In the genomic region with DNA sequence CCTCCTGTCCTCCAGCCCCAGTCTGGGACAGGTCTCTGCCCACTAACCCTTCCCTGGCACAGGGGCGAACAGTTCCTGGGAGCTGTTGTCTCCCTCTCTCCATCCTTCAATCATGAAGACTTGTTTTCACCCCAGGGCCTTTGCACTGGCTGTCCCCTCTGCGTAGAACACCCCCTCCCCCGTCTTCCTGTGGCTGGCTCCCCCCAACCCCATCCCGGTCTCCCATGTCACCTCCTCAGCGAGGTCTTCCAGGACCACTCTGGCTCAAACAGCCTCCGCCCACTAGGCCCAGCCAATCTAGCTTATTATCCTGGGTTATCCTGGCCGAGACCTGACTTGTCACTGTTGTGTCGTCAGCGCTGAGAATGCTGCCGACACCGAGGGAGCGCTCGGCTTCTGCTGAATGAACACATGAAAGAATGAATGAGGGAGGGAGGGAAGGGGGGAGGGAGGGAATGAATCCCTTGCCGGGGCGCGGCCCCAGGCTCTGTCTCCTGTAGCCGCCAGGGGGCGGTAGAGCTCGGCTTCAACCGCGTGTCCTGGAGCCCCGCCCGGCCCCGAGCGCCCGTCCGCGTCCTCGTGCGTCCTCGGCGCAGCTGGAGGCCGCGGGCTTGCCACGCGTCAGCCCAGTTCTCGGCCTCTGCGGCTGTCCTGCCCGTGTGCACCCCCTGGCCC, we compare ENCODE assay signal across 9 cellular contexts. TPM values are rescaled to one million over a fixed set of nuclear protein-coding genes. Genes with fewer than 3 reads are reported as not detected.
DNase-seq lines count a peak whose midpoint lies in the region; ATAC-seq and TF ChIP-seq lines count a peak whose summit lies in the region.
"Not testable (repeated sequence)": the region's sequence is repeated elsewhere in the genome, so short reads cannot be mapped to it uniquely, and the experiment has no call there.
"Had no signal": no experiment of that assay in that cellular context is flagged by ENCODE, and none has a peak within 500 bp of the region (broad histone marks: within the 10 kb centered on the region; RNA-seq: fewer than 3 reads in every experiment).

No MANE protein-coding gene starts in this region.

- H3K36me3 ChIP-seq in HEK293 (ENCODE audit: control insufficient read depth in 2 of 2, insufficient read depth in 1 of 2, low read length in 2 of 2): peaks cover 0 to 28% of the 10 kb centered on the region in 2 experiments; a peak in 1 of 3 replicates
- not testable (repeated sequence) for H3K36me3 ChIP-seq in HUES48 (ENCODE audit: control insufficient read depth, insufficient read depth, low read length); aorta (ENCODE audit: control insufficient read depth in 1 of 2, insufficient read depth in 2 of 2, low read length in 1 of 2)

- H3K27me3 ChIP-seq in HUES48 (ENCODE audit: control insufficient read depth, insufficient read depth, low read length); aorta (ENCODE audit: control insufficient read depth in 1 of 2, insufficient read depth in 2 of 2, low read length in 1 of 2): not testable (repeated sequence)

- H3K27me3 Mint-ChIP-seq in activated CD4-positive, alpha-beta memory T cell treated with anti-CD3 and anti-CD28 coated beads for 36 hours: not testable (repeated sequence)

- not testable (repeated sequence) for H3K9me3 ChIP-seq in HEK293 (ENCODE audit: control insufficient read depth, insufficient read depth, low read depth, low read length); HUES48 (ENCODE audit: control insufficient read depth, insufficient read depth, low read length); aorta (ENCODE audit: control insufficient read depth, low read length)

- WGBS in aorta, 2 donors: 41 to 61% methylated on average over 6 to 9 of the region's 39 CpGs

- H3K4me3 Mint-ChIP-seq in activated CD4-positive, alpha-beta memory T cell treated with anti-CD3 and anti-CD28 coated beads for 36 hours: not testable (repeated sequence)

- not testable (repeated sequence) for H3K9me3 Mint-ChIP-seq in activated CD4-positive, alpha-beta memory T cell treated with anti-CD3 and anti-CD28 coated beads for 36 hours

- not testable (repeated sequence) for H3K4me1 ChIP-seq in HEK293 (ENCODE audit: control insufficient read depth, insufficient read depth, low read length); HUES48 (ENCODE audit: control insufficient read depth, insufficient read depth, low read length); aorta (ENCODE audit: control insufficient read depth in 1 of 2, insufficient read depth in 2 of 2, low read length in 2 of 2)

- DNase-seq in activated CD4-positive, alpha-beta memory T cell treated with anti-CD3 and anti-CD28 coated beads for 36 hours: peak; percentile 14
- DNase-seq in coronary artery (ENCODE audit: low spot score) (peak; percentile 66), aorta (peak; percentile 51 to 72)
- not testable (repeated sequence) for DNase-seq in left colon; omental fat pad (ENCODE audit: low spot score)

- H3K4me3 ChIP-seq in HEK293 (ENCODE audit: low read depth, low read length); aorta (ENCODE audit: low read length in 2 of 2): not testable (repeated sequence)
- H3K4me3 ChIP-seq in HUES48 (ENCODE audit: low read depth, low read length): peak overlapping the region; percentile 35; the same call in 1 of the 2 replicates
- H3K4me3 ChIP-seq in coronary artery: peak overlapping the region; percentile 56

- H3K27ac Mint-ChIP-seq in activated CD4-positive, alpha-beta memory T cell treated with anti-CD3 and anti-CD28 coated beads for 36 hours: not testable (repeated sequence)

- CTCF ChIA-PET in HEK293 (lab: Yijun Ruan, JAX); activated CD4-positive, alpha-beta memory T cell treated with anti-CD3 and anti-CD28 coated beads for 36 hours (lab: Charles Lee): not testable (repeated sequence)

- not testable (repeated sequence) for H3K9ac ChIP-seq in HUES48 (ENCODE audit: low read depth, low read length)

- ATAC-seq in GM18867 (IDR thresholded peaks at IDR 0.05; ENCODE audit: unreplicated experiment) (peak; percentile 55), left colon (peak; percentile 76), omental fat pad (ENCODE audit: low FRiP score) (peak; percentile 37), aorta (ENCODE audit: low FRiP score) (peak; percentile 86)

- not testable (repeated sequence) for H3K4me1 Mint-ChIP-seq in activated CD4-positive, alpha-beta memory T cell treated with anti-CD3 and anti-CD28 coated beads for 36 hours (ENCODE audit: low read depth)

- TF ChIP-seq CTCF in HEK293 (tag by site-specific recombination; IDR thresholded peaks at IDR 0.05); coronary artery (IDR thresholded peaks at IDR 0.05); omental fat pad (IDR thresholded peaks at IDR 0.05): not testable (repeated sequence)

- POLR2A ChIA-PET in HEK293 (lab: Yijun Ruan, JAX); activated CD4-positive, alpha-beta memory T cell treated with anti-CD3 and anti-CD28 coated beads for 36 hours (lab: Charles Lee): not testable (repeated sequence)

- H3K36me3 Mint-ChIP-seq in activated CD4-positive, alpha-beta memory T cell treated with anti-CD3 and anti-CD28 coated beads for 36 hours: not testable (repeated sequence)

- not testable (repeated sequence) for H3K27ac ChIP-seq in HEK293 (ENCODE audit: extremely low read depth, low read depth, low read length); HUES48 (ENCODE audit: low read depth, low read length); aorta (ENCODE audit: low read depth in 1 of 2, low read length in 2 of 2)
- H3K27ac ChIP-seq in coronary artery: peak overlapping the region in 1 of 2 donors; percentile 65

- intact Hi-C loops in activated CD4-positive, alpha-beta memory T cell treated with anti-CD3 and anti-CD28 coated beads for 36 hours (cut with micrococcal nuclease); left colon (cut with DNase I, micrococcal nuclease): not testable (repeated sequence)
- intact Hi-C loops in aorta (cut with DNase I): loop anchor here in 1 of 2 donors (10.0 kb wide), 1 partner anchor 138 kb away; no protein-coding TSS in a partner anchor

TF ChIP-seq in HEK293, 187 proteins besides CTCF, POLR2A, EP300 and RAD21:
- peak; percentile 74 for TF ChIP-seq ZNF623 (tag by site-specific recombination; IDR thresholded peaks at IDR 0.05)

RNA-seq across cellular contexts. Expression of a gene that starts 31.8 kb away (rescaled TPM):
- total RNA-seq in activated CD4-positive, alpha-beta memory T cell treated with anti-CD3 and anti-CD28 coated beads for 36 hours: 100 to 1,000 TPM; 132 to 134 TPM
- total RNA-seq in left colon: 10 to 100 TPM; 74.2 to 75.8 TPM
- 100 to 1,000 TPM in 1 of 4 donors, 10 to 100 TPM in 3; 36.8 to 170 (median 58.5) TPM for total RNA-seq in omental fat pad
- total RNA-seq in aorta: 10 to 100 TPM; 58.7 to 82.6 TPM
- 10 to 100 TPM; 21.8 to 41.4 TPM for polyA plus RNA-seq in aorta

RNA-seq across cellular contexts. Expression of a gene that starts 59.8 kb away (rescaled TPM):
- not detected for total RNA-seq in activated CD4-positive, alpha-beta memory T cell treated with anti-CD3 and anti-CD28 coated beads for 36 hours
- total RNA-seq in left colon (1 to 10 TPM in 1 of 2 donors, under 1 TPM in 1; 0.84 to 2.5 TPM), omental fat pad (1 to 10 TPM; 1.5 to 3.2 (median 2.5) TPM), aorta (1 to 10 TPM; 2.9 to 4.0 TPM)
- under 1 TPM in 1 of 2 donors, not detected in 1; 0.13 TPM for polyA plus RNA-seq in aorta
- total RNA-seq: activated naive CD8-positive, alpha-beta T cell treated with anti-CD3 and anti-CD28 coated beads for 36 hours had no signal
